15 cellular contexts compared by ENCODE assay signal in genomic region chr14:95147597-95147996, GRCh38. TPM values are rescaled to one million over a fixed set of nuclear protein-coding genes. Genes with fewer than 3 reads are reported as not detected.
DNase-seq lines count a peak whose midpoint lies in the region; ATAC-seq and TF ChIP-seq lines count a peak whose summit lies in the region.
"Had no signal": no experiment of that assay in that cellular context is flagged by ENCODE, and none has a peak within 500 bp of the region (broad histone marks: within the 10 kb centered on the region; RNA-seq: fewer than 3 reads in every experiment).

No MANE protein-coding gene starts in this region.

- peaks cover 77% of the 10 kb centered on the region for H3K4me1 Mint-ChIP-seq in WTC11
- peaks cover 47% of the 10 kb centered on the region for H3K4me1 Mint-ChIP-seq in memory B cell

- H3K9me2 ChIP-seq in DOHH2 (replicated peaks; ENCODE audit: control insufficient read depth, low read length), result no peaks in the 10 kb centered on the region

- no peak overlapping the region for H3K4me3 Mint-ChIP-seq in WTC11
- H3K4me3 Mint-ChIP-seq in memory B cell, result no peak overlapping the region
- H3K4me3 Mint-ChIP-seq: HFFc6 had no signal

- WGBS in transverse colon (ENCODE audit: low coverage in 1 of 2), 2 donors, result 88 to 89% methylated on average over 7 of the region's 7 CpGs

- H3K27me3 ChIP-seq in DOHH2 (ENCODE audit: control insufficient read depth, low read length) (no peaks in the 10 kb centered on the region), transverse colon (no peaks in the 10 kb centered on the region)

- DNase-seq in WTC11 (ENCODE audit: low spot score), result no peak
- no peak for DNase-seq in memory B cell (ENCODE audit: low spot score in 2 of 2)
- no peak for DNase-seq in transverse colon
- no peak for DNase-seq in foreskin melanocyte
- no peak for DNase-seq in posterior cingulate gyrus
- DNase-seq in activated naive CD4-positive, alpha-beta T cell treated with anti-CD3 and anti-CD28 coated beads, Interleukin-2, amount 50 U/mL, for 16 hours, result no peak
- DNase-seq: ACHN, DMS79 treated with DMSO at 0.1 percent for 48 hours, HFFc6, NCI-H1092, NCI-H226, NCI-H524 treated with DMSO at 0.1 percent for 48 hours had no signal

- H3K9me3 ChIP-seq in DOHH2 (ENCODE audit: control insufficient read depth, insufficient read depth, low read length) (no peaks in the 10 kb centered on the region), transverse colon (peaks cover 6% of the 10 kb centered on the region in 2 donors)

- TF ChIP-seq POLR2A in transverse colon (IDR thresholded peaks at IDR 0.05), result no peak

- H3K9me3 Mint-ChIP-seq in WTC11 (peaks cover 15% of the 10 kb centered on the region), memory B cell (peaks cover 13% of the 10 kb centered on the region)
- H3K9me3 Mint-ChIP-seq: HFFc6 had no signal

- H4K20me1 ChIP-seq in DOHH2 (ENCODE audit: control insufficient read depth, insufficient read depth, low read depth, low read length), result peaks cover 28% of the 10 kb centered on the region

- in situ Hi-C loops in transverse colon (cut with MboI; ENCODE audit: low pct_ligation_motif_present in 1 of 4, low pct_unique_long_range_greater_than_20kb in 1 of 4, low sequenced_read_pairs in 3 of 4), result loop anchor here in 1 of 4 donors (25.0 kb wide), 1 partner anchor 390 kb away; the partner anchor contains the start of gene GLRX5

- H3K36me3 Mint-ChIP-seq in WTC11, result peaks cover 20% of the 10 kb centered on the region
- peaks cover 21% of the 10 kb centered on the region for H3K36me3 Mint-ChIP-seq in memory B cell

- POLR2A ChIA-PET in WTC11 (lab: Charles Lee), result no interaction called here

- peak overlapping the region; percentile 30; the same call in 1 of the 2 replicates for H3K4me2 ChIP-seq in DOHH2 (ENCODE audit: low read length)
- H3K4me2 ChIP-seq: KMS-11 had no signal

- peaks cover 99% of the 10 kb centered on the region for H3K79me2 ChIP-seq in DOHH2 (ENCODE audit: control insufficient read depth, low read length)

- TF ChIP-seq CTCF in DOHH2 (IDR thresholded peaks at IDR 0.05; ENCODE audit: low read depth, low read length, poor library complexity, severe bottlenecking) (no peak), WTC11 (IDR thresholded peaks at IDR 0.05) (no peak), transverse colon (IDR thresholded peaks at IDR 0.05) (no peak)

- H3K4me1 ChIP-seq in DOHH2 (ENCODE audit: control insufficient read depth, low read length) (peaks cover 93% of the 10 kb centered on the region), transverse colon (peaks cover 3 to 89% (median 40%) of the 10 kb centered on the region in 4 donors)

- H3K4me3 ChIP-seq in DOHH2 (ENCODE audit: low read length) (no peak overlapping the region), transverse colon (no peak overlapping the region)

- intact Hi-C loops in transverse colon (cut with DNase I; ENCODE audit: low total_unique reads), result no loop called here
- intact Hi-C loops in posterior cingulate gyrus (cut with DNase I), result no loop called here

- H3K36me3 ChIP-seq in DOHH2 (ENCODE audit: control insufficient read depth, low read length) (peaks cover 10% of the 10 kb centered on the region; the same call in 1 of the 2 replicates), transverse colon (no peaks in the 10 kb centered on the region)

- H3K27ac ChIP-seq in DOHH2 (ENCODE audit: low read depth, low read length), result no peak overlapping the region
- peak overlapping the region in 3 of 4 donors; percentile 75 to 76 (median 76) for H3K27ac ChIP-seq in transverse colon
- H3K27ac ChIP-seq: KMS-11 had no signal

- no peaks in the 10 kb centered on the region for H3K27me3 Mint-ChIP-seq in WTC11 (ENCODE audit: low read depth)
- no peaks in the 10 kb centered on the region for H3K27me3 Mint-ChIP-seq in memory B cell

- CTCF ChIA-PET in WTC11 (lab: Charles Lee), result interaction anchor here (1.4 kb wide), 1 partner anchor 214 kb away, joined by 7 read pairs; no protein-coding TSS in a partner anchor

- TF ChIP-seq EP300 in transverse colon (IDR thresholded peaks at IDR 0.05; ENCODE audit: low read depth), result no peak

- ATAC-seq in WTC11, result no peak; the same call in 1 of the 2 replicates
- no peak for ATAC-seq in memory B cell (ENCODE audit: low read depth)
- ATAC-seq: Panc1 had no signal

- H3F3A ChIP-seq in DOHH2 (ENCODE audit: control insufficient read depth, insufficient read depth), result peaks cover 11% of the 10 kb centered on the region; the same call in 1 of the 2 replicates

- H3K27ac Mint-ChIP-seq in WTC11 (0 out of 2 replicates have a peak overlapping the region, but pooled peaks have one; percentile 66), memory B cell (peak overlapping the region; percentile 45)
- H3K27ac Mint-ChIP-seq: HFFc6 had no signal

TF ChIP-seq in WTC11, 78 proteins besides CTCF, POLR2A, EP300 and RAD21 (continues in another document):
- TF ChIP-seq SMAD3 (CRISPR knock-in tag; IDR thresholded peaks at IDR 0.05; ENCODE audit: borderline replicate concordance) (no peak), ZNF138 (CRISPR knock-in tag; conservative IDR thresholded peaks at IDR 0.05) (no peak), NFE2L1 (CRISPR knock-in tag; IDR thresholded peaks at IDR 0.05) (no peak), JUN (CRISPR knock-in tag; IDR thresholded peaks at IDR 0.05) (no peak), AR (CRISPR knock-in tag; IDR thresholded peaks at IDR 0.05) (no peak), E2F1 (CRISPR knock-in tag; IDR thresholded peaks at IDR 0.05) (no peak), ZNF281 (CRISPR knock-in tag; IDR thresholded peaks at IDR 0.05) (no peak), NR2C2 (CRISPR knock-in tag; IDR thresholded peaks at IDR 0.05) (no peak), GABPB1 (CRISPR knock-in tag; IDR thresholded peaks at IDR 0.05) (no peak), ESRRA (CRISPR knock-in tag; IDR thresholded peaks at IDR 0.05; ENCODE audit: borderline replicate concordance) (no peak), ATF2 (CRISPR knock-in tag; IDR thresholded peaks at IDR 0.05; ENCODE audit: borderline replicate concordance, low read depth) (no peak)

RNA-seq across cellular contexts. Expression of gene DICER1, which starts 9.7 kb away (rescaled TPM):
- 56.0 to 62.0 TPM (median 56.5 TPM) in 3 replicates for total RNA-seq in WTC11 (2021)
- 100 to 1,000 TPM in 1 of 4 donors, 10 to 100 TPM in 3; 45.6 to 102 (median 71.4) TPM for total RNA-seq in transverse colon
